In genomic region chr7:140263277-140263676, GRCh38 we compare ENCODE assay signal across 13 cellular contexts.
DNase-seq lines count a peak whose midpoint lies in the region; ATAC-seq and TF ChIP-seq lines count a peak whose summit lies in the region.
"Had no signal": no experiment of that assay in that cellular context is flagged by ENCODE, and none has a peak within 500 bp of the region (broad histone marks: within the 10 kb centered on the region; RNA-seq: fewer than 3 reads in every experiment).

No MANE protein-coding gene starts in this region.

- H3K9me3 Mint-ChIP-seq in stimulated activated naive B cell treated with anti-CD40 and anti-IgM and Interleukin-4, amounts not matched to agents 10 μg/mL and 1 μg/mL and 100 μg/mL, for 72 hours = no peaks in the 10 kb centered on the region
- no peaks in the 10 kb centered on the region for H3K9me3 Mint-ChIP-seq in osteocyte (ENCODE audit: unreplicated experiment)
- H3K9me3 Mint-ChIP-seq: stimulated activated memory B cell treated with anti-CD40 and anti-IgM and Interleukin-4, amounts not matched to agents 10 μg/mL and 1 μg/mL and 100 μg/mL, for 72 hours had no signal

- peaks cover 17 to 27% of the 10 kb centered on the region in 2 donors for H3K27me3 Mint-ChIP-seq in stimulated activated naive B cell treated with anti-CD40 and anti-IgM and Interleukin-4, amounts not matched to agents 10 μg/mL and 1 μg/mL and 100 μg/mL, for 72 hours
- H3K27me3 Mint-ChIP-seq in osteocyte (ENCODE audit: unreplicated experiment) = peaks cover 14% of the 10 kb centered on the region
- H3K27me3 Mint-ChIP-seq: progenitor cell of endocrine pancreas had no signal

- no peak overlapping the region for H3K27ac Mint-ChIP-seq in stimulated activated naive B cell treated with anti-CD40 and anti-IgM and Interleukin-4, amounts not matched to agents 10 μg/mL and 1 μg/mL and 100 μg/mL, for 72 hours
- H3K27ac Mint-ChIP-seq in osteocyte (ENCODE audit: unreplicated experiment) = no peak overlapping the region
- H3K27ac Mint-ChIP-seq: progenitor cell of endocrine pancreas; stimulated activated memory B cell treated with anti-CD40 and anti-IgM and Interleukin-4, amounts not matched to agents 10 μg/mL and 1 μg/mL and 100 μg/mL, for 72 hours had no signal

- H3K4me3 Mint-ChIP-seq in stimulated activated naive B cell treated with anti-CD40 and anti-IgM and Interleukin-4, amounts not matched to agents 10 μg/mL and 1 μg/mL and 100 μg/mL, for 72 hours = no peak overlapping the region
- no peak overlapping the region for H3K4me3 Mint-ChIP-seq in osteocyte (ENCODE audit: unreplicated experiment)
- H3K4me3 Mint-ChIP-seq: stimulated activated memory B cell treated with anti-CD40 and anti-IgM and Interleukin-4, amounts not matched to agents 10 μg/mL and 1 μg/mL and 100 μg/mL, for 72 hours had no signal

- peak in 4 of 6 experiments; percentile 13 to 77 (median 72) for DNase-seq in stimulated activated naive CD4-positive, alpha-beta T cell (lab: John Stamatoyannopoulos, UW)
- no peak for DNase-seq in stimulated activated naive CD4-positive, alpha-beta T cell treated with Interleukin-2 at 50 U/mL for 16 hours (lab: John Stamatoyannopoulos, UW)
- DNase-seq in T-helper 9 cell = peak; percentile 9
- DNase-seq in central memory CD4-positive, alpha-beta T cell = peak; percentile 76
- DNase-seq in stimulated activated naive B cell treated with anti-CD40 and anti-IgM and Interleukin-4, amounts not matched to agents 10 μg/mL and 1 μg/mL and 100 μg/mL, for 72 hours = no peak
- DNase-seq in osteocyte (ENCODE audit: extremely low spot score, unreplicated experiment) = no peak
- DNase-seq in OCI-M1 (lab: John Stamatoyannopoulos, UW) = no peak
- DNase-seq: BE2C, IMR-90, NCI-H1436 had no signal

- H3K36me3 Mint-ChIP-seq in stimulated activated naive B cell treated with anti-CD40 and anti-IgM and Interleukin-4, amounts not matched to agents 10 μg/mL and 1 μg/mL and 100 μg/mL, for 72 hours = no peaks in the 10 kb centered on the region
- no peaks in the 10 kb centered on the region for H3K36me3 Mint-ChIP-seq in osteocyte (ENCODE audit: unreplicated experiment)
- H3K36me3 Mint-ChIP-seq: stimulated activated memory B cell treated with anti-CD40 and anti-IgM and Interleukin-4, amounts not matched to agents 10 μg/mL and 1 μg/mL and 100 μg/mL, for 72 hours had no signal

- H3K4me1 Mint-ChIP-seq in stimulated activated naive B cell treated with anti-CD40 and anti-IgM and Interleukin-4, amounts not matched to agents 10 μg/mL and 1 μg/mL and 100 μg/mL, for 72 hours = peaks cover 6 to 15% of the 10 kb centered on the region in 2 donors
- no peaks in the 10 kb centered on the region for H3K4me1 Mint-ChIP-seq in osteocyte (ENCODE audit: unreplicated experiment)

- no peak for ATAC-seq in stimulated activated naive B cell treated with anti-CD40 and anti-IgM and Interleukin-4, amounts not matched to agents 10 μg/mL and 1 μg/mL and 100 μg/mL, for 72 hours (replicated peaks)
- no peak for ATAC-seq in HG03039 (IDR thresholded peaks at IDR 0.05; ENCODE audit: unreplicated experiment)
- ATAC-seq: stimulated activated memory B cell treated with anti-CD40 and anti-IgM and Interleukin-4, amounts not matched to agents 10 μg/mL and 1 μg/mL and 100 μg/mL, for 72 hours had no signal

- no peak for TF ChIP-seq CTCF in osteocyte (IDR thresholded peaks at IDR 0.05)

Comparison
In these comparisons a context has a peak if more than half of its experiments do, and no peak if none do; other contexts are left out.
1. DNase-seq: peak in stimulated activated naive CD4-positive, alpha-beta T cell (4 of 6), T-helper 9 cell (single experiment) and central memory CD4-positive, alpha-beta T cell (single experiment); none in stimulated activated naive CD4-positive, alpha-beta T cell treated with Interleukin-2 at 50 U/mL for 16 hours (single experiment), stimulated activated naive B cell treated with anti-CD40 and anti-IgM and Interleukin-4, amounts not matched to agents 10 μg/mL and 1 μg/mL and 100 μg/mL, for 72 hours (single experiment), osteocyte (single experiment) and OCI-M1 (single experiment).